ENCODE assay signal across 1 cellular context in the genomic region with DNA sequence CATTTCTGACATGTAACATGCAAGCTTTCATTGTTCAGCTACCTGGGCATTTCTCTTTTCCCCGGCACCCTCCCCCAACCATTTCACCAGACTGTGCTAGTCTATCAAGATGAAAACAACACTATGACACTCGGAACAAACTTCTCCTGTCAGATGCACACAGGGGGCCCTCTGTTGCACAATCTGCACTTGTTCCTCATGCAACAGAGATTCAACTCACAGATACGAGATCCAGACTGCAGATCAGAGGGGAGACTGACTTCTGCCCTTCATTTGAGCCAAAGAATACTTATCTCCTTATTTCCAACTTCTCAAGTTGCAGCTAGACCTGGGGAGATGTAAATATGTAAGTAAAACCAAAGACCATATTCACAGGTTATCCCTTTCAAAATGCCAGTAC.
TF ChIP-seq lines count a peak whose summit lies in the region.

No MANE protein-coding gene starts in this region.

TF ChIP-seq in HepG2, 621 proteins besides CTCF, POLR2A, EP300 and RAD21 (continued from another document and continues in another):
- TF ChIP-seq SMAD3 (CRISPR knock-in tag; IDR thresholded peaks at IDR 0.05) (peak; percentile 82; the same call in 1 of the 2 replicates), JUNB (CRISPR knock-in tag; IDR thresholded peaks at IDR 0.05; ENCODE audit: borderline replicate concordance) (no peak), HDAC2 (CRISPR knock-in tag; IDR thresholded peaks at IDR 0.05) (peak; percentile 90), MYNN (CRISPR knock-in tag; IDR thresholded peaks at IDR 0.05; ENCODE audit: low read depth) (no peak), ADNP (CRISPR knock-in tag; IDR thresholded peaks at IDR 0.05) (no peak), STAT5B (CRISPR knock-in tag; IDR thresholded peaks at IDR 0.05) (no peak), EZH2 (conservative IDR thresholded peaks at IDR 0.05; ENCODE audit: low read depth, low read length) (no peak), TRIM24 (CRISPR knock-in tag; IDR thresholded peaks at IDR 0.05) (peak; percentile 89), ZNF788 (CRISPR knock-in tag; IDR thresholded peaks at IDR 0.05; ENCODE audit: borderline replicate concordance) (peak; percentile 70; the same call in 1 of the 2 replicates), ZNF136 (CRISPR knock-in tag; IDR thresholded peaks at IDR 0.05; ENCODE audit: low read depth) (no peak), POLR2AphosphoS2 (IDR thresholded peaks at IDR 0.05; ENCODE audit: low read depth, low read length) (no peak), MTA1 (CRISPR knock-in tag; IDR thresholded peaks at IDR 0.05; ENCODE audit: borderline replicate concordance) (no peak), HMGA1 (CRISPR knock-in tag; conservative IDR thresholded peaks at IDR 0.05) (no peak), HES4 (CRISPR knock-in tag; IDR thresholded peaks at IDR 0.05; ENCODE audit: borderline replicate concordance) (no peak), GPN1 (CRISPR knock-in tag; IDR thresholded peaks at IDR 0.05; ENCODE audit: borderline replicate concordance) (no peak), NRL (CRISPR knock-in tag; IDR thresholded peaks at IDR 0.05; ENCODE audit: borderline replicate concordance) (no peak), ZNF605 (CRISPR knock-in tag; IDR thresholded peaks at IDR 0.05) (no peak), MIXL1 (CRISPR knock-in tag; IDR thresholded peaks at IDR 0.05) (peak; percentile 62; the same call in 1 of the 2 replicates), KDM2A (CRISPR knock-in tag; IDR thresholded peaks at IDR 0.05; ENCODE audit: borderline replicate concordance, low read depth) (no peak), MYC (CRISPR knock-in tag; IDR thresholded peaks at IDR 0.05; ENCODE audit: borderline replicate concordance) (no peak), EEA1 (CRISPR knock-in tag; IDR thresholded peaks at IDR 0.05; ENCODE audit: borderline replicate concordance) (no peak), HNRNPH1 (optimal IDR thresholded peaks at IDR 0.05; ENCODE audit: low read depth, low read length) (no peak), PLRG1 (conservative IDR thresholded peaks at IDR 0.05) (no peak), MAFG (CRISPR knock-in tag; IDR thresholded peaks at IDR 0.05) (no peak), ZNF343 (CRISPR knock-in tag; IDR thresholded peaks at IDR 0.05) (no peak), ZNF567 (CRISPR knock-in tag; IDR thresholded peaks at IDR 0.05; ENCODE audit: borderline replicate concordance) (no peak), POLR2AphosphoS5 (IDR thresholded peaks at IDR 0.05; ENCODE audit: low read depth, low read length) (no peak), MED8 (CRISPR knock-in tag; IDR thresholded peaks at IDR 0.05; ENCODE audit: insufficient replicate concordance) (peak; percentile 40), PHF8 (CRISPR knock-in tag; IDR thresholded peaks at IDR 0.05) (no peak), TEAD2 (CRISPR knock-in tag; IDR thresholded peaks at IDR 0.05) (no peak), ZNF550 (CRISPR knock-in tag; IDR thresholded peaks at IDR 0.05; ENCODE audit: borderline replicate concordance) (no peak), ZNF138 (CRISPR knock-in tag; IDR thresholded peaks at IDR 0.05; ENCODE audit: low read depth) (no peak), ZNF234 (CRISPR knock-in tag; conservative IDR thresholded peaks at IDR 0.05) (no peak), GZF1 (CRISPR knock-in tag; IDR thresholded peaks at IDR 0.05) (no peak), SRSF1 (optimal IDR thresholded peaks at IDR 0.05; ENCODE audit: low read depth, low read length) (no peak), POGZ (CRISPR knock-in tag; IDR thresholded peaks at IDR 0.05) (peak; percentile 85; the same call in 1 of the 2 replicates), SRSF4 (IDR thresholded peaks at IDR 0.05; ENCODE audit: low read depth, low read length, poor library complexity, severe bottlenecking) (no peak), ARNTL (CRISPR knock-in tag; IDR thresholded peaks at IDR 0.05) (0 out of 2 replicates have a peak, but pooled peaks have one; percentile 25), ZNF251 (CRISPR knock-in tag; IDR thresholded peaks at IDR 0.05) (no peak), DMAP1 (CRISPR knock-in tag; IDR thresholded peaks at IDR 0.05) (no peak), HNF4A (CRISPR knock-in tag; IDR thresholded peaks at IDR 0.05) (peak; percentile 72), REPIN1 (CRISPR knock-in tag; IDR thresholded peaks at IDR 0.05; ENCODE audit: borderline replicate concordance, low read depth) (no peak), SP5 (CRISPR knock-in tag; IDR thresholded peaks at IDR 0.05; ENCODE audit: borderline replicate concordance, low read depth) (no peak), MEF2D (CRISPR knock-in tag; IDR thresholded peaks at IDR 0.05) (0 out of 2 replicates have a peak, but pooled peaks have one; percentile 25), FIP1L1 (IDR thresholded peaks at IDR 0.05; ENCODE audit: borderline replicate concordance, insufficient read depth, low read depth, low read length) (no peak), KAT8 (CRISPR knock-in tag; IDR thresholded peaks at IDR 0.05) (peak; percentile 48; the same call in 1 of the 2 replicates), ZNF33A (CRISPR knock-in tag; IDR thresholded peaks at IDR 0.05; ENCODE audit: borderline replicate concordance) (no peak), TBL1XR1 (IDR thresholded peaks at IDR 0.05; ENCODE audit: borderline replicate concordance, low read length, partially characterized antibody) (peak; percentile 22), ZNF333 (CRISPR knock-in tag; IDR thresholded peaks at IDR 0.05; ENCODE audit: borderline replicate concordance) (no peak), RFXAP (CRISPR knock-in tag; IDR thresholded peaks at IDR 0.05; ENCODE audit: borderline replicate concordance) (no peak), STAG1 (CRISPR knock-in tag; IDR thresholded peaks at IDR 0.05) (no peak), AHR (CRISPR knock-in tag; IDR thresholded peaks at IDR 0.05) (no peak), KDM1A (CRISPR knock-in tag; IDR thresholded peaks at IDR 0.05) (0 out of 2 replicates have a peak, but pooled peaks have one; percentile 42), ATF7 (IDR thresholded peaks at IDR 0.05) (no peak), ATF7 (CRISPR knock-in tag; IDR thresholded peaks at IDR 0.05) (no peak), PRPF4 (IDR thresholded peaks at IDR 0.05; ENCODE audit: low read depth, low read length, poor library complexity, severe bottlenecking) (no peak), ZNF7 (CRISPR knock-in tag; IDR thresholded peaks at IDR 0.05) (no peak; the same call in 1 of the 2 replicates), HHEX (CRISPR knock-in tag; IDR thresholded peaks at IDR 0.05) (peak; percentile 39; the same call in 1 of the 2 replicates), ZNF629 (CRISPR knock-in tag; conservative IDR thresholded peaks at IDR 0.05) (no peak), ZNF510 (CRISPR knock-in tag; IDR thresholded peaks at IDR 0.05; ENCODE audit: low read depth) (no peak)
- TF ChIP-seq, protein P1, sequence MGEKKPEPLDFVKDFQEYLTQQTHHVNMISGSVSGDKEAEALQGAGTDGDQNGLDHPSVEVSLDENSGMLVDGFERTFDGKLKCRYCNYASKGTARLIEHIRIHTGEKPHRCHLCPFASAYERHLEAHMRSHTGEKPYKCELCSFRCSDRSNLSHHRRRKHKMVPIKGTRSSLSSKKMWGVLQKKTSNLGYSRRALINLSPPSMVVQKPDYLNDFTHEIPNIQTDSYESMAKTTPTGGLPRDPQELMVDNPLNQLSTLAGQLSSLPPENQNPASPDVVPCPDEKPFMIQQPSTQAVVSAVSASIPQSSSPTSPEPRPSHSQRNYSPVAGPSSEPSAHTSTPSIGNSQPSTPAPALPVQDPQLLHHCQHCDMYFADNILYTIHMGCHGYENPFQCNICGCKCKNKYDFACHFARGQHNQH (CRISPR knock-in tag; IDR thresholded peaks at IDR 0.05): peak; percentile 93
- TF ChIP-seq, protein P2, sequence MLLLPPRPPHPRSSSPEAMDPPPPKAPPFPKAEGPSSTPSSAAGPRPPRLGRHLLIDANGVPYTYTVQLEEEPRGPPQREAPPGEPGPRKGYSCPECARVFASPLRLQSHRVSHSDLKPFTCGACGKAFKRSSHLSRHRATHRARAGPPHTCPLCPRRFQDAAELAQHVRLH (CRISPR knock-in tag; IDR thresholded peaks at IDR 0.05; ENCODE audit: borderline replicate concordance, low read depth): no peak
- TF ChIP-seq, protein P3, sequence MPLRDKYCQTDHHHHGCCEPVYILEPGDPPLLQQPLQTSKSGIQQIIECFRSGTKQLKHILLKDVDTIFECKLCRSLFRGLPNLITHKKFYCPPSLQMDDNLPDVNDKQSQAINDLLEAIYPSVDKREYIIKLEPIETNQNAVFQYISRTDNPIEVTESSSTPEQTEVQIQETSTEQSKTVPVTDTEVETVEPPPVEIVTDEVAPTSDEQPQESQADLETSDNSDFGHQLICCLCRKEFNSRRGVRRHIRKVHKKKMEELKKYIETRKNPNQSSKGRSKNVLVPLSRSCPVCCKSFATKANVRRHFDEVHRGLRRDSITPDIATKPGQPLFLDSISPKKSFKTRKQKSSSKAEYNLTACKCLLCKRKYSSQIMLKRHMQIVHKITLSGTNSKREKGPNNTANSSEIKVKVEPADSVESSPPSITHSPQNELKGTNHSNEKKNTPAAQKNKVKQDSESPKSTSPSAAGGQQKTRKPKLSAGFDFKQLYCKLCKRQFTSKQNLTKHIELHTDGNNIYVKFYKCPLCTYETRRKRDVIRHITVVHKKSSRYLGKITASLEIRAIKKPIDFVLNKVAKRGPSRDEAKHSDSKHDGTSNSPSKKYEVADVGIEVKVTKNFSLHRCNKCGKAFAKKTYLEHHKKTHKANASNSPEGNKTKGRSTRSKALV (CRISPR knock-in tag; IDR thresholded peaks at IDR 0.05): no peak
- TF ChIP-seq, protein P4, sequence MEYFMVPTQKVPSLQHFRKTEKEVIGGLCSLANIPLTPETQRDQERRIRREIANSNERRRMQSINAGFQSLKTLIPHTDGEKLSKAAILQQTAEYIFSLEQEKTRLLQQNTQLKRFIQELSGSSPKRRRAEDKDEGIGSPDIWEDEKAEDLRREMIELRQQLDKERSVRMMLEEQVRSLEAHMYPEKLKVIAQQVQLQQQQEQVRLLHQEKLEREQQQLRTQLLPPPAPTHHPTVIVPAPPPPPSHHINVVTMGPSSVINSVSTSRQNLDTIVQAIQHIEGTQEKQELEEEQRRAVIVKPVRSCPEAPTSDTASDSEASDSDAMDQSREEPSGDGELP (IDR thresholded peaks at IDR 0.05; ENCODE audit: borderline replicate concordance, low read depth): no peak
- TF ChIP-seq, protein P5, sequence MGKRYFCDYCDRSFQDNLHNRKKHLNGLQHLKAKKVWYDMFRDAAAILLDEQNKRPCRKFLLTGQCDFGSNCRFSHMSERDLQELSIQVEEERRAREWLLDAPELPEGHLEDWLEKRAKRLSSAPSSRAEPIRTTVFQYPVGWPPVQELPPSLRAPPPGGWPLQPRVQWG (CRISPR knock-in tag; IDR thresholded peaks at IDR 0.05; ENCODE audit: borderline replicate concordance, low read depth): no peak
- TF ChIP-seq, protein P6, sequence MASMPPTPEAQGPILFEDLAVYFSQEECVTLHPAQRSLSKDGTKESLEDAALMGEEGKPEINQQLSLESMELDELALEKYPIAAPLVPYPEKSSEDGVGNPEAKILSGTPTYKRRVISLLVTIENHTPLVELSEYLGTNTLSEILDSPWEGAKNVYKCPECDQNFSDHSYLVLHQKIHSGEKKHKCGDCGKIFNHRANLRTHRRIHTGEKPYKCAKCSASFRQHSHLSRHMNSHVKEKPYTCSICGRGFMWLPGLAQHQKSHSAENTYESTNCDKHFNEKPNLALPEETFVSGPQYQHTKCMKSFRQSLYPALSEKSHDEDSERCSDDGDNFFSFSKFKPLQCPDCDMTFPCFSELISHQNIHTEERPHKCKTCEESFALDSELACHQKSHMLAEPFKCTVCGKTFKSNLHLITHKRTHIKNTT (CRISPR knock-in tag; IDR thresholded peaks at IDR 0.05): no peak
- TF ChIP-seq, protein P7, sequence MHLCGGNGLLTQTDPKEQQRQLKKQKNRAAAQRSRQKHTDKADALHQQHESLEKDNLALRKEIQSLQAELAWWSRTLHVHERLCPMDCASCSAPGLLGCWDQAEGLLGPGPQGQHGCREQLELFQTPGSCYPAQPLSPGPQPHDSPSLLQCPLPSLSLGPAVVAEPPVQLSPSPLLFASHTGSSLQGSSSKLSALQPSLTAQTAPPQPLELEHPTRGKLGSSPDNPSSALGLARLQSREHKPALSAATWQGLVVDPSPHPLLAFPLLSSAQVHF (CRISPR knock-in tag; IDR thresholded peaks at IDR 0.05): no peak
- TF ChIP-seq, protein P8, sequence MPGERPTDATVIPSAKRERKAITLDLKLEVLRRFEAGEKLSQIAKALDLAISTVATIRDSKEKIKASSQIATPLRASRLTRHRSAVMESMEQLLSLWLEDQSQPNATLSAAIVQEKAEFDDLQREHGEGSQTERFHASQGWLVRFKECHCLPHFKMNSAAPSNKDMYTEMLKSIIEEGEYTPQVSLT (CRISPR knock-in tag; IDR thresholded peaks at IDR 0.05; ENCODE audit: borderline replicate concordance, low read depth): no peak
- TF ChIP-seq, protein P9, sequence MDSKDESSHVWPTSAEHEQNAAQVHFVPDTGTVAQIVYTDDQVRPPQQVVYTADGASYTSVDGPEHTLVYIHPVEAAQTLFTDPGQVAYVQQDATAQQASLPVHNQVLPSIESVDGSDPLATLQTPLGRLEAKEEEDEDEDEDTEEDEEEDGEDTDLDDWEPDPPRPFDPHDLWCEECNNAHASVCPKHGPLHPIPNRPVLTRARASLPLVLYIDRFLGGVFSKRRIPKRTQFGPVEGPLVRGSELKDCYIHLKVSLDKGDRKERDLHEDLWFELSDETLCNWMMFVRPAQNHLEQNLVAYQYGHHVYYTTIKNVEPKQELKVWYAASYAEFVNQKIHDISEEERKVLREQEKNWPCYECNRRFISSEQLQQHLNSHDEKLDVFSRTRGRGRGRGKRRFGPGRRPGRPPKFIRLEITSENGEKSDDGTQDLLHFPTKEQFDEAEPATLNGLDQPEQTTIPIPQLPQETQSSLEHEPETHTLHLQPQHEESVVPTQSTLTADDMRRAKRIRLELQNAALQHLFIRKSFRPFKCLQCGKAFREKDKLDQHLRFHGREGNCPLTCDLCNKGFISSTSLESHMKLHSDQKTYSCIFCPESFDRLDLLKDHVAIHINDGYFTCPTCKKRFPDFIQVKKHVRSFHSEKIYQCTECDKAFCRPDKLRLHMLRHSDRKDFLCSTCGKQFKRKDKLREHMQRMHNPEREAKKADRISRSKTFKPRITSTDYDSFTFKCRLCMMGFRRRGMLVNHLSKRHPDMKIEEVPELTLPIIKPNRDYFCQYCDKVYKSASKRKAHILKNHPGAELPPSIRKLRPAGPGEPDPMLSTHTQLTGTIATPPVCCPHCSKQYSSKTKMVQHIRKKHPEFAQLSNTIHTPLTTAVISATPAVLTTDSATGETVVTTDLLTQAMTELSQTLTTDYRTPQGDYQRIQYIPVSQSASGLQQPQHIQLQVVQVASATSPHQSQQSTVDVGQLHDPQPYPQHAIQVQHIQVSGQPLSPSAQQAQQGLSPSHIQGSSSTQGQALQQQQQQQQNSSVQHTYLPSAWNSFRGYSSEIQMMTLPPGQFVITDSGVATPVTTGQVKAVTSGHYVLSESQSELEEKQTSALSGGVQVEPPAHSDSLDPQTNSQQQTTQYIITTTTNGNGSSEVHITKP (CRISPR knock-in tag; IDR thresholded peaks at IDR 0.05; ENCODE audit: low read depth): 0 out of 2 replicates have a peak, but pooled peaks have one; percentile 27
- TF ChIP-seq, protein P10, sequence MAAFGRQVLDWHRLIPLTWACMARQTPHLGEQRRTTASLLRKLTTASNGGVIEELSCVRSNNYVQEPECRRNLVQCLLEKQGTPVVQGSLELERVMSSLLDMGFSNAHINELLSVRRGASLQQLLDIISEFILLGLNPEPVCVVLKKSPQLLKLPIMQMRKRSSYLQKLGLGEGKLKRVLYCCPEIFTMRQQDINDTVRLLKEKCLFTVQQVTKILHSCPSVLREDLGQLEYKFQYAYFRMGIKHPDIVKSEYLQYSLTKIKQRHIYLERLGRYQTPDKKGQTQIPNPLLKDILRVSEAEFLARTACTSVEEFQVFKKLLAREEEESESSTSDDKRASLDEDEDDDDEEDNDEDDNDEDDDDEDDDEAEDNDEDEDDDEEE (CRISPR knock-in tag; IDR thresholded peaks at IDR 0.05): no peak
